In the genomic region with DNA sequence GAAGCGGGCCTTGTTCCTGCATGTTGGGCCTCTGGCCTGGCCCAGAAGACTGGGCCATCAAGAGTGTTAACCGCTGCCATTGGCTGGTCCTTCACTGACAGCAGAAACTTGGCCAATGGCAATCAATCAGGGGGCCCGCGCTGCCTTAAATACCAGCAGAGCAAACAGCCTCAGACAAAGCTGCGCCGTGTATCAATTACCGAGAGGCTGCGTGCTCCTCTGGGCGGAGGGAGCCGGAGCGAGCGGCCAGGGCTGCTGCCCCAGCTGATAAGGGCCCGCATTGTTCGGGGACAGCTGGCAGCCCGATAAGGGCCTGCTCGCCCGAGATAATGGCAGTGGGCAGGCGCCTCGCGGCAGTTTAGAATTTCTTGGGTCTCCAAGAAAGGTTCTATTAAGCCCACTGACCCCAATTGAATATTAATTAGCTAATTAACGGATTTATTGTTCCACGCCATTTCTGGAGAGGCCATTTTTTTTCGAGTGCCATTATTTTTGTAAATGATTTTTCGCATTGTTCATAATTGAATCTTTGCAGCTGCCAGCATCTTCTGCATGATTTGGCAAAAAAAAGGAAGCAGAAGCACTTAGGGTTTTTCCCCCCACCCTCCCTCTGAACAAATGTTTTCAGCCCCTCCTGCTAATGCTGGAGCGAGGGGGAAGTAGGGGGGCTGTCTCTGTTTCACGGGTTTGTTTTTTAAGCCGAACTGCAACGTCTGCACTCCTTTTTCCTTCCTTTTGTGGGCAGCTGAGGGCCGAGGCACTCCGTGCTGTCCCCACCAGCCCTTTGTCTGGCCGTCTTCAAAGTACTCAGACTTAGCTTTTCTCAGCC, we compare ENCODE assay signal across 1 cellular context.
TF ChIP-seq lines count a peak whose summit lies in the region.

No MANE protein-coding gene starts in this region.

TF ChIP-seq in K562, 482 proteins besides CTCF, POLR2A, EP300 and RAD21 (continued from another document and continues in another):
- TF ChIP-seq, protein P1, sequence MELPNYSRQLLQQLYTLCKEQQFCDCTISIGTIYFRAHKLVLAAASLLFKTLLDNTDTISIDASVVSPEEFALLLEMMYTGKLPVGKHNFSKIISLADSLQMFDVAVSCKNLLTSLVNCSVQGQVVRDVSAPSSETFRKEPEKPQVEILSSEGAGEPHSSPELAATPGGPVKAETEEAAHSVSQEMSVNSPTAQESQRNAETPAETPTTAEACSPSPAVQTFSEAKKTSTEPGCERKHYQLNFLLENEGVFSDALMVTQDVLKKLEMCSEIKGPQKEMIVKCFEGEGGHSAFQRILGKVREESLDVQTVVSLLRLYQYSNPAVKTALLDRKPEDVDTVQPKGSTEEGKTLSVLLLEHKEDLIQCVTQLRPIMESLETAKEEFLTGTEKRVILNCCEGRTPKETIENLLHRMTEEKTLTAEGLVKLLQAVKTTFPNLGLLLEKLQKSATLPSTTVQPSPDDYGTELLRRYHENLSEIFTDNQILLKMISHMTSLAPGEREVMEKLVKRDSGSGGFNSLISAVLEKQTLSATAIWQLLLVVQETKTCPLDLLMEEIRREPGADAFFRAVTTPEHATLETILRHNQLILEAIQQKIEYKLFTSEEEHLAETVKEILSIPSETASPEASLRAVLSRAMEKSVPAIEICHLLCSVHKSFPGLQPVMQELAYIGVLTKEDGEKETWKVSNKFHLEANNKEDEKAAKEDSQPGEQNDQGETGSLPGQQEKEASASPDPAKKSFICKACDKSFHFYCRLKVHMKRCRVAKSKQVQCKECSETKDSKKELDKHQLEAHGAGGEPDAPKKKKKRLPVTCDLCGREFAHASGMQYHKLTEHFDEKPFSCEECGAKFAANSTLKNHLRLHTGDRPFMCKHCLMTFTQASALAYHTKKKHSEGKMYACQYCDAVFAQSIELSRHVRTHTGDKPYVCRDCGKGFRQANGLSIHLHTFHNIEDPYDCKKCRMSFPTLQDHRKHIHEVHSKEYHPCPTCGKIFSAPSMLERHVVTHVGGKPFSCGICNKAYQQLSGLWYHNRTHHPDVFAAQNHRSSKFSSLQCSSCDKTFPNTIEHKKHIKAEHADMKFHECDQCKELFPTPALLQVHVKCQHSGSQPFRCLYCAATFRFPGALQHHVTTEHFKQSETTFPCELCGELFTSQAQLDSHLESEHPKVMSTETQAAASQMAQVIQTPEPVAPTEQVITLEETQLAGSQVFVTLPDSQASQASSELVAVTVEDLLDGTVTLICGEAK (IDR thresholded peaks at IDR 0.05), result no peak
- TF ChIP-seq, protein P1 (CRISPR knock-in tag; IDR thresholded peaks at IDR 0.05), result no peak
- TF ChIP-seq, protein P2, sequence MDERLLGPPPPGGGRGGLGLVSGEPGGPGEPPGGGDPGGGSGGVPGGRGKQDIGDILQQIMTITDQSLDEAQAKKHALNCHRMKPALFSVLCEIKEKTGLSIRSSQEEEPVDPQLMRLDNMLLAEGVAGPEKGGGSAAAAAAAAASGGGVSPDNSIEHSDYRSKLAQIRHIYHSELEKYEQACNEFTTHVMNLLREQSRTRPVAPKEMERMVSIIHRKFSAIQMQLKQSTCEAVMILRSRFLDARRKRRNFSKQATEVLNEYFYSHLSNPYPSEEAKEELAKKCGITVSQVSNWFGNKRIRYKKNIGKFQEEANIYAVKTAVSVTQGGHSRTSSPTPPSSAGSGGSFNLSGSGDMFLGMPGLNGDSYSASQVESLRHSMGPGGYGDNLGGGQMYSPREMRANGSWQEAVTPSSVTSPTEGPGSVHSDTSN (CRISPR knock-in tag; IDR thresholded peaks at IDR 0.05; ENCODE audit: low read depth), result no peak
- TF ChIP-seq, protein P2 (tag; conservative IDR thresholded peaks at IDR 0.05; ENCODE audit: low read depth), result peak; percentile 53
- TF ChIP-seq RBM17 (IDR thresholded peaks at IDR 0.05; ENCODE audit: borderline replicate concordance, low read depth, low read length), result no peak
- TF ChIP-seq TARDBP (IDR thresholded peaks at IDR 0.05), result peak; percentile 78; the same call in 1 of the 2 replicates
- no peak for TF ChIP-seq MCM2 (IDR thresholded peaks at IDR 0.05; ENCODE audit: low read depth)
- TF ChIP-seq ILF3 (IDR thresholded peaks at IDR 0.05; ENCODE audit: borderline replicate concordance), result 0 out of 2 replicates have a peak, but pooled peaks have one; percentile 24
- no peak for TF ChIP-seq HDAC8 (tag; IDR thresholded peaks at IDR 0.05)
- TF ChIP-seq, protein P3, sequence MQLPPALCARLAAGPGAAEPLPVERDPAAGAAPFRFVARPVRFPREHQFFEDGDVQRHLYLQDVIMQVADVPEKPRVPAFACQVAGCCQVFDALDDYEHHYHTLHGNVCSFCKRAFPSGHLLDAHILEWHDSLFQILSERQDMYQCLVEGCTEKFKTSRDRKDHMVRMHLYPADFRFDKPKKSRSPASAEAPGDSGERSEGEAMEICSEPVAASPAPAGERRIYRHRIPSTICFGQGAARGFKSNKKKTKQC (CRISPR knock-in tag; IDR thresholded peaks at IDR 0.05), result no peak
- peak; percentile 98 for TF ChIP-seq CC2D1A (IDR thresholded peaks at IDR 0.05)
- peak in 1 of 2 experiments; percentile 55; a peak in 1 of 4 replicates for TF ChIP-seq HDAC1 (IDR thresholded peaks at IDR 0.05)
- peak; percentile 84; the same call in 1 of the 2 replicates for TF ChIP-seq FOXP1 (CRISPR knock-in tag; IDR thresholded peaks at IDR 0.05)
- peak; percentile 89 for TF ChIP-seq DMBX1 (CRISPR knock-in tag; IDR thresholded peaks at IDR 0.05; ENCODE audit: borderline replicate concordance)
- TF ChIP-seq ZNF121 (CRISPR knock-in tag; conservative IDR thresholded peaks at IDR 0.05), result no peak
- no peak for TF ChIP-seq GABPB2 (CRISPR knock-in tag; conservative IDR thresholded peaks at IDR 0.05)
- TF ChIP-seq SIN3B (IDR thresholded peaks at IDR 0.05; ENCODE audit: low read depth), result no peak
- no peak for TF ChIP-seq FOXA1 (IDR thresholded peaks at IDR 0.05; ENCODE audit: borderline replicate concordance)
- no peak for TF ChIP-seq ATF1 (CRISPR knock-in tag; IDR thresholded peaks at IDR 0.05)
- TF ChIP-seq ATF1 (tag; IDR thresholded peaks at IDR 0.05), result peak; percentile 55
- no peak; the same call in 1 of the 2 replicates for TF ChIP-seq TCF7 (IDR thresholded peaks at IDR 0.05; ENCODE audit: borderline replicate concordance)
- no peak for TF ChIP-seq ZNF444 (CRISPR knock-in tag; IDR thresholded peaks at IDR 0.05)
- TF ChIP-seq ZNF133 (CRISPR knock-in tag; IDR thresholded peaks at IDR 0.05), result no peak
- peak; percentile 43; the same call in 1 of the 2 replicates for TF ChIP-seq CREM (IDR thresholded peaks at IDR 0.05; ENCODE audit: low read depth)
- no peak for TF ChIP-seq FIP1L1 (IDR thresholded peaks at IDR 0.05; ENCODE audit: low read depth, low read length, poor library complexity, severe bottlenecking)
- TF ChIP-seq POLR3A (IDR thresholded peaks at IDR 0.05; ENCODE audit: borderline replicate concordance, extremely low read depth, insufficient read depth, insufficient read length), result no peak
- peak; percentile 71; the same call in 1 of the 2 replicates for TF ChIP-seq CTBP1 (IDR thresholded peaks at IDR 0.05; ENCODE audit: borderline replicate concordance)
- no peak for TF ChIP-seq NFYB (IDR thresholded peaks at IDR 0.05; ENCODE audit: extremely low read depth, insufficient read length)
- TF ChIP-seq ZNF695 (CRISPR knock-in tag; IDR thresholded peaks at IDR 0.05), result no peak
- TF ChIP-seq HNRNPLL (IDR thresholded peaks at IDR 0.05; ENCODE audit: low read depth, low read length, poor library complexity, severe bottlenecking), result no peak
- no peak for TF ChIP-seq ZFP30 (CRISPR knock-in tag; IDR thresholded peaks at IDR 0.05; ENCODE audit: borderline replicate concordance)
- TF ChIP-seq ESRRB (CRISPR knock-in tag; IDR thresholded peaks at IDR 0.05; ENCODE audit: borderline replicate concordance), result no peak
